ENCODE assay signal across 8 cellular contexts in genomic region chr13:24272452-24273161, GRCh38. TPM values are rescaled to one million over a fixed set of nuclear protein-coding genes. Genes with fewer than 3 reads are reported as not detected.
A peak's percentile ranks its signal among the peaks of the same experiment; 100 is the strongest.
DNase-seq lines count a peak whose midpoint lies in the region; ATAC-seq and TF ChIP-seq lines count a peak whose summit lies in the region.

No MANE protein-coding gene starts in this region.

- intact Hi-C loops in left colon (cut with DNase I, micrococcal nuclease) = no loop called here

- ATAC-seq in left colon (peak; percentile 29), GM18858 (IDR thresholded peaks at IDR 0.05; ENCODE audit: unreplicated experiment) (no peak)
- ATAC-seq in stimulated activated naive CD8-positive, alpha-beta T cell treated with anti-CD3 and anti-CD28 coated beads, Interleukin-15, Interleukin-2, amounts not matched to agents 100 U/mL and 50 U/mL, for 24 hours = no peak

- peaks cover 26% of the 10 kb centered on the region for H3K4me1 Mint-ChIP-seq in HFFc6 (ENCODE audit: low read depth)
- H3K4me1 Mint-ChIP-seq in activated naive CD8-positive, alpha-beta T cell treated with anti-CD3 and anti-CD28 coated beads for 36 hours = peaks cover 84% of the 10 kb centered on the region

- TF ChIP-seq CTCF in HFFc6 (IDR thresholded peaks at IDR 0.05) (no peak), GM13977 (IDR thresholded peaks at IDR 0.05; ENCODE audit: extremely low read depth, insufficient read depth, missing control alignments) (no peak)

- in situ Hi-C loops in GM13977 (cut with MboI; ENCODE audit: low pct_unique_long_range_greater_than_20kb, low sequenced_read_pairs, unreplicated experiment) = no loop called here

- peak overlapping the region; percentile 92; the same call in 1 of the 2 replicates for H3K27ac Mint-ChIP-seq in HFFc6
- peak overlapping the region; percentile 92 for H3K27ac Mint-ChIP-seq in activated naive CD8-positive, alpha-beta T cell treated with anti-CD3 and anti-CD28 coated beads for 36 hours

- no peaks in the 10 kb centered on the region for H3K36me3 Mint-ChIP-seq in HFFc6 (ENCODE audit: low read depth)
- H3K36me3 Mint-ChIP-seq in activated naive CD8-positive, alpha-beta T cell treated with anti-CD3 and anti-CD28 coated beads for 36 hours = peaks cover 49% of the 10 kb centered on the region

- no peaks in the 10 kb centered on the region for H3K27me3 Mint-ChIP-seq in HFFc6 (ENCODE audit: insufficient read depth)
- H3K27me3 Mint-ChIP-seq in activated naive CD8-positive, alpha-beta T cell treated with anti-CD3 and anti-CD28 coated beads for 36 hours = no peaks in the 10 kb centered on the region

- no peaks in the 10 kb centered on the region for H3K9me3 Mint-ChIP-seq in HFFc6
- no peaks in the 10 kb centered on the region for H3K9me3 Mint-ChIP-seq in activated naive CD8-positive, alpha-beta T cell treated with anti-CD3 and anti-CD28 coated beads for 36 hours

- DNase-seq in HFFc6 (no peak), left colon (no peak), SW480 (ENCODE audit: low spot score) (no peak), DMS153 (lab: John Stamatoyannopoulos, UW) (no peak), GM13977 (ENCODE audit: low spot score) (no peak)
- no peak for DNase-seq in activated naive CD8-positive, alpha-beta T cell treated with anti-CD3 and anti-CD28 coated beads for 36 hours
- peak; percentile 31 for DNase-seq in stimulated activated naive CD8-positive, alpha-beta T cell treated with anti-CD3 and anti-CD28 coated beads, Interleukin-15, Interleukin-2, amounts not matched to agents 100 U/mL and 50 U/mL, for 24 hours

- H3K4me3 Mint-ChIP-seq in HFFc6 = peak overlapping the region; percentile 87; the same call in 1 of the 2 replicates
- H3K4me3 Mint-ChIP-seq in activated naive CD8-positive, alpha-beta T cell treated with anti-CD3 and anti-CD28 coated beads for 36 hours = peak overlapping the region; percentile 89

RNA-seq across cellular contexts. Expression of gene C1QTNF9, which starts 36.8 kb away (rescaled TPM):
- not detected for total RNA-seq in HFFc6 (2021; fragmentation: NEBNext Ultra II Directional; extraction: Animal tissue kit (Norgen Biotek cat#: 25700))
- not detected for total RNA-seq in activated naive CD8-positive, alpha-beta T cell treated with anti-CD3 and anti-CD28 coated beads for 36 hours
- under 1 TPM in 1 of 2 donors, not detected in 1; 0.45 TPM for total RNA-seq in left colon
